In the genomic region with DNA sequence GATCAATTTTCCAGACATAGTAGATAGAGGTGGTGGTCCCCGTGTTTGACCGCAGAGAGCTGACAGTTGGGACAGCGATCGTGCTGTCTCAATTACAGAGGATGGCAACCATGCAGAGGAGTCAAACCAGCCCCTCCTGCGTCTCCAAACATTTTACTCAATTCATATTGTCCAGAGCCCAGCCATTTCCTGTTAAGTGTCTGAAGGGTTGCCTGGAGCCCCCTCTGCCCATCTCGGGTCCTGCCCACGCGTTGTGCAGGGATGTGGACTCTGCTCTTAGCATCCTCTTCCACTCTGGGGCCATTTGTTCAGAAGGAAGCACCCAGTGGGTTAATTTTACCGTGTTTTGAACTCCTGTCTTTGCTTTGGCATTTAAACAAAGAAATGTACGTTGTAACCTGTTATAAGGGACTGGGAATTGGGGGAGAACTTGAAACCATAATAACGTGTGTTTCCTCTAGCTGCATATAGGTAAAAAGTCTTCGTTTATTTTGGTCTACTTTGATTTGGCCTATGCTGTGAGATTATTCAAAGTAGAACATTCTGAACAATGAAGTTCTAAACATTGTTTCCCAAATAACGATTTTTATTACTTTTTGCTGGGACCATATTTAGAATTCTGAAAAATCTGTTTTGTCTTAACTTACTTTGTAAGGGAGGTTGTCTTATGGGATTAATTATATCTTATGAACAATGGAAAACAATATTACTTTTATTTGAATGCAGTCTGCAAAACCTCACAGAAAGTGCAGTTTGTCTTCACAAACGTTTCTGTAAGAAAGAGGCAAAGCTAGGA, we compare ENCODE assay signal across 10 cellular contexts. TPM values are rescaled to one million over a fixed set of nuclear protein-coding genes. Genes with fewer than 3 reads are reported as not detected.
DNase-seq lines count a peak whose midpoint lies in the region; ATAC-seq, FAIRE-seq and TF ChIP-seq lines count a peak whose summit lies in the region.
"Had no signal": no experiment of that assay in that cellular context is flagged by ENCODE, and none has a peak within 500 bp of the region (broad histone marks: within the 10 kb centered on the region; RNA-seq: fewer than 3 reads in every experiment).

No MANE protein-coding gene starts in this region.

- ATAC-seq in GM18873 (IDR thresholded peaks at IDR 0.05; ENCODE audit: low FRiP score, unreplicated experiment) (no peak), HG03095 (IDR thresholded peaks at IDR 0.05; ENCODE audit: unreplicated experiment) (no peak)

- peaks cover 96% of the 10 kb centered on the region for H3K27me3 ChIP-seq in HUES6 (ENCODE audit: control insufficient read depth, insufficient read depth, low read length)
- H3K27me3 ChIP-seq in adipocyte (replicated peaks; ENCODE audit: control insufficient read depth, insufficient read depth, low read length): peaks cover 68% of the 10 kb centered on the region
- H3K27me3 ChIP-seq in keratinocyte (ENCODE audit: control insufficient read depth, extremely low read depth, insufficient read depth, low read length): peaks cover 62% of the 10 kb centered on the region

- no peaks in the 10 kb centered on the region for H3K79me2 ChIP-seq in keratinocyte (ENCODE audit: control insufficient read depth, insufficient read depth, low read length)

- H3K4me1 ChIP-seq in HUES6 (ENCODE audit: control insufficient read depth, insufficient read depth, low read length) (peaks cover 17% of the 10 kb centered on the region), adipocyte (ENCODE audit: control insufficient read depth, insufficient read depth, low read length) (peaks cover 7% of the 10 kb centered on the region), keratinocyte (ENCODE audit: control insufficient read depth, extremely low read depth, insufficient read depth, low read length) (no peaks in the 10 kb centered on the region)

- H3K36me3 ChIP-seq in HUES6 (ENCODE audit: control insufficient read depth, insufficient read depth, low read length): no peaks in the 10 kb centered on the region
- H3K36me3 ChIP-seq in adipocyte (ENCODE audit: control insufficient read depth, insufficient read depth, low read length, severe bottlenecking): no peaks in the 10 kb centered on the region
- no peaks in the 10 kb centered on the region for H3K36me3 ChIP-seq in keratinocyte (ENCODE audit: control insufficient read depth in 2 of 2, extremely low read depth in 1 of 2, insufficient read depth in 2 of 2, low read length in 2 of 2)

- peak overlapping the region; percentile 70 for H3K9ac ChIP-seq in HUES6 (ENCODE audit: low read length)
- H3K9ac ChIP-seq in adipocyte (ENCODE audit: low read length): no peak overlapping the region
- no peak overlapping the region for H3K9ac ChIP-seq in keratinocyte (ENCODE audit: control insufficient read depth, extremely low read depth, insufficient read depth, low read length)

- TF ChIP-seq CTCF in keratinocyte (optimal IDR thresholded peaks at IDR 0.05 in 1 of 3, IDR thresholded peaks at IDR 0.05 in 1 of 3, conservative IDR thresholded peaks at IDR 0.05 in 1 of 3; ENCODE audit: extremely low read depth in 1 of 3, insufficient read depth in 2 of 3, low read length in 3 of 3): no peak

- no peaks in the 10 kb centered on the region for H3K9me1 ChIP-seq in keratinocyte (ENCODE audit: control insufficient read depth, extremely low read depth, insufficient read depth, low read length)

- dilution Hi-C loops in keratinocyte (cut with MboI; ENCODE audit: extremely low pct_ligation_motif_present, low sequenced_read_pairs): no loop called here

- H4K20me1 ChIP-seq in keratinocyte (ENCODE audit: control insufficient read depth, extremely low read depth, insufficient read depth, low read length): no peaks in the 10 kb centered on the region

- peak overlapping the region; percentile 65 for H3K4me2 ChIP-seq in keratinocyte (ENCODE audit: control insufficient read depth, extremely low read depth, insufficient read depth, low read depth, low read length)

- no peak for FAIRE-seq in keratinocyte (lab: Jason Lieb, UNC)
- FAIRE-seq: GM19239 had no signal

- H3K9me3 ChIP-seq in HUES6 (ENCODE audit: control insufficient read depth, insufficient read depth, low read depth, low read length): no peaks in the 10 kb centered on the region
- H3K9me3 ChIP-seq in adipocyte (ENCODE audit: control insufficient read depth, low read length): no peaks in the 10 kb centered on the region
- H3K9me3 ChIP-seq in keratinocyte (ENCODE audit: control insufficient read depth, low read depth, low read length): no peaks in the 10 kb centered on the region

- no peak overlapping the region for H2AFZ ChIP-seq in keratinocyte (ENCODE audit: control insufficient read depth, low read length)

- H3K27ac ChIP-seq in HUES6 (ENCODE audit: low read depth, low read length) (no peak overlapping the region), keratinocyte (ENCODE audit: control insufficient read depth, insufficient read depth, low read length) (no peak overlapping the region), skin epidermis (peak overlapping the region in 9 of 21 experiments; percentile 8 to 49 (median 23))

- peak; percentile 3 for DNase-seq in adipocyte (ENCODE audit: low read depth)
- DNase-seq in keratinocyte (ENCODE audit: low read depth, low spot score): no peak
- no peak for DNase-seq in AG20443 (ENCODE audit: low spot score)
- DNase-seq in central memory CD4-positive, alpha-beta T cell: no peak
- DNase-seq: NCI-H2029 treated with DMSO at 0.1 percent for 48 hours had no signal

- H3K4me3 ChIP-seq in HUES6 (ENCODE audit: low read depth, low read length) (peak overlapping the region; percentile 87), adipocyte (ENCODE audit: low read length) (peak overlapping the region; percentile 69), keratinocyte (ENCODE audit: control insufficient read depth in 2 of 3, extremely low read depth in 1 of 3, insufficient read depth in 2 of 3, low read depth in 1 of 3, low read length in 3 of 3) (no peak overlapping the region), skin epidermis (peak overlapping the region in 6 of 7 experiments; percentile 20 to 43 (median 34))

RNA-seq across cellular contexts. Expression of a gene that starts 0.9 kb away (rescaled TPM):
- polyA plus RNA-seq in keratinocyte: not detected in 3 replicates
- 0.75 TPM for polyA plus RNA-seq in keratinocyte (2011; ENCODE audit: low read depth)
- 0.04 TPM in 1 of 2 replicates, not detected in the other for polyA plus RNA-seq in keratinocyte (2011; cell fraction: cytosol; rRNA removed)
- 0.09 TPM in 1 of 2 replicates, not detected in the other for polyA plus RNA-seq in keratinocyte (2011; cell fraction: nucleus; rRNA removed)
- polyA plus RNA-seq in keratinocyte (2012; ENCODE audit: low replicate concordance): 0.28 TPM in 1 of 2 replicates, not detected in the other
- polyA minus RNA-seq in keratinocyte: not detected in 3 replicates
- not detected for polyA minus RNA-seq in keratinocyte (2011; cell fraction: cytosol; rRNA and poly(A)+ RNA removed)
- polyA minus RNA-seq in keratinocyte (2011; cell fraction: nucleus; rRNA and poly(A)+ RNA removed): not detected in 2 replicates

Comparison
In these comparisons a context has a peak if more than half of its experiments do, and no peak if none do; other contexts are left out.
1. H3K4me3 ChIP-seq: peak in HUES6 (single experiment), adipocyte (single experiment) and skin epidermis (6 of 7); none in keratinocyte (0 of 3).